In genomic region chr3:9224490-9224889, GRCh38 we compare ENCODE assay signal across 9 cellular contexts. TPM values are rescaled to one million over a fixed set of nuclear protein-coding genes. Genes with fewer than 3 reads are reported as not detected.
DNase-seq lines count a peak whose midpoint lies in the region; ATAC-seq and TF ChIP-seq lines count a peak whose summit lies in the region.
"Had no signal": no experiment of that assay in that cellular context is flagged by ENCODE, and none has a peak within 500 bp of the region (broad histone marks: within the 10 kb centered on the region; RNA-seq: fewer than 3 reads in every experiment).

No MANE protein-coding gene starts in this region.

- intact Hi-C loops in uterus (cut with DNase I; ENCODE audit: low total_unique reads): no loop called here

- H3K27me3 ChIP-seq in uterus: no peaks in the 10 kb centered on the region

- peaks cover 6 to 8% of the 10 kb centered on the region in 2 donors for H3K4me1 ChIP-seq in uterus

- peak overlapping the region in 1 of 2 donors; percentile 62 for H3K27ac ChIP-seq in uterus
- H3K27ac ChIP-seq: KMS-11 had no signal

- no peaks in the 10 kb centered on the region for H3K36me3 ChIP-seq in uterus

- no peak overlapping the region for H3K4me3 ChIP-seq in fibroblast of pulmonary artery (replicated peaks; ENCODE audit: low read depth, low read length)
- H3K4me3 ChIP-seq in uterus: no peak overlapping the region

- H3K9me3 ChIP-seq in uterus: no peaks in the 10 kb centered on the region

- no peak for TF ChIP-seq CTCF in fibroblast of pulmonary artery (IDR thresholded peaks at IDR 0.05; ENCODE audit: low read length, missing control alignments)
- TF ChIP-seq CTCF in uterus (IDR thresholded peaks at IDR 0.05): no peak

- peak; percentile 93 for ATAC-seq in GM18861 (IDR thresholded peaks at IDR 0.05; ENCODE audit: unreplicated experiment)
- ATAC-seq in GM21526 (IDR thresholded peaks at IDR 0.05; ENCODE audit: low FRiP score, unreplicated experiment): peak; percentile 90
- ATAC-seq in HG03460 (IDR thresholded peaks at IDR 0.05; ENCODE audit: unreplicated experiment): peak; percentile 94

- no peak for TF ChIP-seq POLR2A in uterus (IDR thresholded peaks at IDR 0.05)

- DNase-seq in fibroblast of pulmonary artery (ENCODE audit: low read depth): peak; percentile 7
- DNase-seq in cerebellar cortex (ENCODE audit: low spot score): no peak
- no peak for DNase-seq in OCI-M2 (lab: John Stamatoyannopoulos, UW; ENCODE audit: unreplicated experiment)
- DNase-seq in midbrain (lab: John Stamatoyannopoulos, UW): no peak
- DNase-seq in uterus: no peak

RNA-seq across cellular contexts. Expression of gene SRGAP3, which starts 25.0 kb away (rescaled TPM):
- 10 to 100 TPM in 2 of 4 donors, 1 to 10 TPM in 2; 2.4 to 35.5 (median 8.2) TPM for total RNA-seq in uterus
